In the genomic region with DNA sequence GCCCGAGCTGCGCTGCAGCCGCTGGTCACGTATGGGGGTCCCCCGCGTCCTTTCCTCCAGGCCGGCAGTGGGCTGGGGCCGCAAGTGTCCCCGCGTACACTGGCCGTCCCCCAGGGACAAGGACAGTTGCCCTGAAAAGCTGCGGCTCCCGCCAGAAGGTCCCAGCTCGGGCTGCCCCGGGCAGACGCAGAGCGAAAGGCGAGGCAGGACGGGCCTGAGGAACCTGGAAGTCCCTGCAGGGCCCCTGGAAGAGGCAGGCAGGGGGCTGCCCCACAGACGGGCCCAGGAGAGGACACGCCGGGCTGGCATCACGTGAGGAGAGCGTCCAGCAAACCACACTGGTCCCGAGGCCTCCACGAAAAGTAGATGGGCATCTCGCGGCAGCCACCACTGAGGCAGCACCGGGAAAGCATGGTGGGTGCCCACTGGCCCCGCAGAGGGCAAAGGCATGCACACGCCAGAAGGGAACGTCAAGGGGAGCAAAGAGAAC, we compare ENCODE assay signal across 10 cellular contexts. TPM values are rescaled to one million over a fixed set of nuclear protein-coding genes. Genes with fewer than 3 reads are reported as not detected.
A peak's percentile ranks its signal among the peaks of the same experiment; 100 is the strongest.
DNase-seq lines count a peak whose midpoint lies in the region; ATAC-seq, FAIRE-seq and TF ChIP-seq lines count a peak whose summit lies in the region.
"Had no signal": no experiment of that assay in that cellular context is flagged by ENCODE, and none has a peak within 500 bp of the region (broad histone marks: within the 10 kb centered on the region; RNA-seq: fewer than 3 reads in every experiment).

No MANE protein-coding gene starts in this region.

- WGBS in adrenal gland, 4 donors, result 49 to 77% (median 52%) methylated on average over 9 to 32 of the region's 32 CpGs
- 57% methylated on average over 32 of the region's 32 CpGs for WGBS in liver

- H3K9ac ChIP-seq in liver (ENCODE audit: low read depth in 1 of 2, low read length in 2 of 2) (no peak overlapping the region), subcutaneous abdominal adipose tissue (ENCODE audit: low read length in 5 of 5) (peak overlapping the region in 4 of 5 donors; percentile 30 to 62 (median 56))

- no peak for TF ChIP-seq POLR2A in adrenal gland (IDR thresholded peaks at IDR 0.05)

- TF ChIP-seq CTCF in adrenal gland (IDR thresholded peaks at IDR 0.05) (no peak), liver (IDR thresholded peaks at IDR 0.05; ENCODE audit: low read depth, low read length, missing input control) (no peak)

- peak overlapping the region in 1 of 4 donors; percentile 60 for H3K4me3 ChIP-seq in adrenal gland
- H3K4me3 ChIP-seq in liver (ENCODE audit: low read depth in 1 of 3, low read length in 3 of 3), result peak overlapping the region in 1 of 3 donors; percentile 53
- H3K4me3 ChIP-seq in subcutaneous abdominal adipose tissue (ENCODE audit: low read depth in 1 of 5, low read length in 5 of 5), result peak overlapping the region in 4 of 5 donors; percentile 50 to 69 (median 61)

- no peaks in the 10 kb centered on the region for H3K36me3 ChIP-seq in adrenal gland (replicated peaks in 1 of 2)
- no peaks in the 10 kb centered on the region for H3K36me3 ChIP-seq in liver (ENCODE audit: control insufficient read depth in 4 of 4, insufficient read depth in 3 of 4, low read depth in 1 of 4, low read length in 3 of 4)
- no peaks in the 10 kb centered on the region for H3K36me3 ChIP-seq in subcutaneous abdominal adipose tissue (ENCODE audit: control insufficient read depth in 5 of 5, insufficient read depth in 5 of 5, low read length in 5 of 5)

- H3K9me3 ChIP-seq in adrenal gland (replicated peaks in 1 of 3) (no peaks in the 10 kb centered on the region), liver (ENCODE audit: control insufficient read depth in 4 of 4, low read length in 3 of 4) (no peaks in the 10 kb centered on the region), subcutaneous abdominal adipose tissue (ENCODE audit: control insufficient read depth in 5 of 5, low read length in 5 of 5) (no peaks in the 10 kb centered on the region)

- FAIRE-seq in frontal cortex (lab: Jason Lieb, UNC), result no peak
- FAIRE-seq: A204.1 had no signal

- ATAC-seq in HG02642 (IDR thresholded peaks at IDR 0.05; ENCODE audit: poor library complexity, unreplicated experiment), result no peak

- H3K4me1 ChIP-seq in adrenal gland (replicated peaks in 1 of 2) (peaks cover 4 to 19% of the 10 kb centered on the region in 2 donors), liver (ENCODE audit: control insufficient read depth in 4 of 4, insufficient read depth in 4 of 4, low read length in 3 of 4) (peaks cover 0 to 22% (median 9%) of the 10 kb centered on the region in 4 donors), subcutaneous abdominal adipose tissue (ENCODE audit: control insufficient read depth in 5 of 5, insufficient read depth in 5 of 5, low read length in 5 of 5) (peaks cover 5 to 52% (median 42%) of the 10 kb centered on the region in 5 donors)

- peak overlapping the region in 2 of 5 donors; percentile 62 to 71 for H3K27ac ChIP-seq in adrenal gland
- peak overlapping the region; percentile 3 to 20 for H3K27ac ChIP-seq in liver (ENCODE audit: low read depth in 1 of 2, low read length in 2 of 2)
- H3K27ac ChIP-seq in subcutaneous abdominal adipose tissue (ENCODE audit: low read depth, low read length), result no peak overlapping the region

- no peak for TF ChIP-seq RAD21 in liver (IDR thresholded peaks at IDR 0.05)

- peak; percentile 4 for DNase-seq in activated CD4-positive, alpha-beta T cell treated with anti-CD3 and anti-CD28 coated beads for 1 hour
- DNase-seq in activated CD4-positive, alpha-beta T cell treated with anti-CD3 and anti-CD28 coated beads, Interleukin-2, amount 50 U/mL, for 1 hour, result no peak
- DNase-seq in adrenal gland (peak in 5 of 7 donors; percentile 8 to 42 (median 13)), frontal cortex (ENCODE audit: low spot score in 2 of 2) (no peak), DMS153 (lab: John Stamatoyannopoulos, UW) (no peak)
- DNase-seq: occipital lobe had no signal

- intact Hi-C loops in adrenal gland (cut with DNase I), result loop anchor here (10.0 kb wide), 1 partner anchor 139 kb away; no protein-coding TSS in a partner anchor

- H3K27me3 ChIP-seq in adrenal gland (peaks cover 27% of the 10 kb centered on the region), liver (ENCODE audit: control insufficient read depth in 4 of 4, insufficient read depth in 4 of 4, low read length in 3 of 4) (peaks cover 0 to 4% (median 1%) of the 10 kb centered on the region in 4 donors), subcutaneous abdominal adipose tissue (ENCODE audit: control insufficient read depth in 5 of 5, insufficient read depth in 4 of 5, low read length in 5 of 5) (peaks cover 10 to 16% (median 14%) of the 10 kb centered on the region in 5 donors)

TF ChIP-seq in liver, 16 proteins besides CTCF, POLR2A, EP300 and RAD21:
- TF ChIP-seq, protein P1, sequence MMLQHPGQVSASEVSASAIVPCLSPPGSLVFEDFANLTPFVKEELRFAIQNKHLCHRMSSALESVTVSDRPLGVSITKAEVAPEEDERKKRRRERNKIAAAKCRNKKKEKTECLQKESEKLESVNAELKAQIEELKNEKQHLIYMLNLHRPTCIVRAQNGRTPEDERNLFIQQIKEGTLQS (IDR thresholded peaks at IDR 0.05), result no peak
- no peak for TF ChIP-seq JUND (IDR thresholded peaks at IDR 0.05)
- TF ChIP-seq, protein P2, sequence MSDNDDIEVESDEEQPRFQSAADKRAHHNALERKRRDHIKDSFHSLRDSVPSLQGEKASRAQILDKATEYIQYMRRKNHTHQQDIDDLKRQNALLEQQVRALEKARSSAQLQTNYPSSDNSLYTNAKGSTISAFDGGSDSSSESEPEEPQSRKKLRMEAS (IDR thresholded peaks at IDR 0.05), result no peak
- TF ChIP-seq HNF4A (conservative IDR thresholded peaks at IDR 0.05), result no peak
- no peak for TF ChIP-seq HNF4G (IDR thresholded peaks at IDR 0.05)
- no peak for TF ChIP-seq SP1 (IDR thresholded peaks at IDR 0.05)
- no peak for TF ChIP-seq NR2F2 (IDR thresholded peaks at IDR 0.05)
- TF ChIP-seq YY1 (IDR thresholded peaks at IDR 0.05), result no peak
- TF ChIP-seq, protein P3, sequence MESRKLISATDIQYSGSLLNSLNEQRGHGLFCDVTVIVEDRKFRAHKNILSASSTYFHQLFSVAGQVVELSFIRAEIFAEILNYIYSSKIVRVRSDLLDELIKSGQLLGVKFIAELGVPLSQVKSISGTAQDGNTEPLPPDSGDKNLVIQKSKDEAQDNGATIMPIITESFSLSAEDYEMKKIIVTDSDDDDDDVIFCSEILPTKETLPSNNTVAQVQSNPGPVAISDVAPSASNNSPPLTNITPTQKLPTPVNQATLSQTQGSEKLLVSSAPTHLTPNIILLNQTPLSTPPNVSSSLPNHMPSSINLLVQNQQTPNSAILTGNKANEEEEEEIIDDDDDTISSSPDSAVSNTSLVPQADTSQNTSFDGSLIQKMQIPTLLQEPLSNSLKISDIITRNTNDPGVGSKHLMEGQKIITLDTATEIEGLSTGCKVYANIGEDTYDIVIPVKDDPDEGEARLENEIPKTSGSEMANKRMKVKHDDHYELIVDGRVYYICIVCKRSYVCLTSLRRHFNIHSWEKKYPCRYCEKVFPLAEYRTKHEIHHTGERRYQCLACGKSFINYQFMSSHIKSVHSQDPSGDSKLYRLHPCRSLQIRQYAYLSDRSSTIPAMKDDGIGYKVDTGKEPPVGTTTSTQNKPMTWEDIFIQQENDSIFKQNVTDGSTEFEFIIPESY (IDR thresholded peaks at IDR 0.05), result no peak
- no peak for TF ChIP-seq TAF1 (conservative IDR thresholded peaks at IDR 0.05)
- no peak for TF ChIP-seq GABPA (IDR thresholded peaks at IDR 0.05 in 1 of 2, conservative IDR thresholded peaks at IDR 0.05 in 1 of 2)
- TF ChIP-seq, protein P4, sequence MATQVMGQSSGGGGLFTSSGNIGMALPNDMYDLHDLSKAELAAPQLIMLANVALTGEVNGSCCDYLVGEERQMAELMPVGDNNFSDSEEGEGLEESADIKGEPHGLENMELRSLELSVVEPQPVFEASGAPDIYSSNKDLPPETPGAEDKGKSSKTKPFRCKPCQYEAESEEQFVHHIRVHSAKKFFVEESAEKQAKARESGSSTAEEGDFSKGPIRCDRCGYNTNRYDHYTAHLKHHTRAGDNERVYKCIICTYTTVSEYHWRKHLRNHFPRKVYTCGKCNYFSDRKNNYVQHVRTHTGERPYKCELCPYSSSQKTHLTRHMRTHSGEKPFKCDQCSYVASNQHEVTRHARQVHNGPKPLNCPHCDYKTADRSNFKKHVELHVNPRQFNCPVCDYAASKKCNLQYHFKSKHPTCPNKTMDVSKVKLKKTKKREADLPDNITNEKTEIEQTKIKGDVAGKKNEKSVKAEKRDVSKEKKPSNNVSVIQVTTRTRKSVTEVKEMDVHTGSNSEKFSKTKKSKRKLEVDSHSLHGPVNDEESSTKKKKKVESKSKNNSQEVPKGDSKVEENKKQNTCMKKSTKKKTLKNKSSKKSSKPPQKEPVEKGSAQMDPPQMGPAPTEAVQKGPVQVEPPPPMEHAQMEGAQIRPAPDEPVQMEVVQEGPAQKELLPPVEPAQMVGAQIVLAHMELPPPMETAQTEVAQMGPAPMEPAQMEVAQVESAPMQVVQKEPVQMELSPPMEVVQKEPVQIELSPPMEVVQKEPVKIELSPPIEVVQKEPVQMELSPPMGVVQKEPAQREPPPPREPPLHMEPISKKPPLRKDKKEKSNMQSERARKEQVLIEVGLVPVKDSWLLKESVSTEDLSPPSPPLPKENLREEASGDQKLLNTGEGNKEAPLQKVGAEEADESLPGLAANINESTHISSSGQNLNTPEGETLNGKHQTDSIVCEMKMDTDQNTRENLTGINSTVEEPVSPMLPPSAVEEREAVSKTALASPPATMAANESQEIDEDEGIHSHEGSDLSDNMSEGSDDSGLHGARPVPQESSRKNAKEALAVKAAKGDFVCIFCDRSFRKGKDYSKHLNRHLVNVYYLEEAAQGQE (IDR thresholded peaks at IDR 0.05), result no peak
- TF ChIP-seq FOXA2 (IDR thresholded peaks at IDR 0.05), result no peak
- no peak for TF ChIP-seq EGR1 (IDR thresholded peaks at IDR 0.05; ENCODE audit: low read depth in 2 of 2)
- TF ChIP-seq RXRA (IDR thresholded peaks at IDR 0.05), result no peak
- TF ChIP-seq FOXA1 (IDR thresholded peaks at IDR 0.05), result no peak
TF ChIP-seq in liver: peak in this region for 0.

RNA-seq across cellular contexts. Expression of a gene that starts 3.2 kb away (rescaled TPM):
- total RNA-seq in adrenal gland (10 to 100 TPM in 4 of 8 donors, 1 to 10 TPM in 4; 5.9 to 25.5 (median 10.8) TPM), liver (1 to 10 TPM in 1 of 2 donors, under 1 TPM in 1; 0.09 to 1.3 TPM), frontal cortex (2.9 TPM)
- polyA plus RNA-seq in adrenal gland (10 to 100 TPM in 2 of 3 donors, under 1 TPM in 1; 0.92 to 32.8 (median 18.1) TPM), liver (under 1 TPM; 0.28 to 0.57 TPM)

Comparison
In these comparisons a context has a peak if more than half of its experiments do, and no peak if none do; other contexts are left out.
1. DNase-seq: peak in activated CD4-positive, alpha-beta T cell treated with anti-CD3 and anti-CD28 coated beads for 1 hour (single experiment) and adrenal gland (5 of 7); none in activated CD4-positive, alpha-beta T cell treated with anti-CD3 and anti-CD28 coated beads, Interleukin-2, amount 50 U/mL, for 1 hour (single experiment), frontal cortex (0 of 2) and DMS153 (single experiment).
2. H3K9ac ChIP-seq: peak in subcutaneous abdominal adipose tissue (4 of 5); none in liver (0 of 2).